Comparison of ENCODE assay signal across 8 cellular contexts in the genomic region with DNA sequence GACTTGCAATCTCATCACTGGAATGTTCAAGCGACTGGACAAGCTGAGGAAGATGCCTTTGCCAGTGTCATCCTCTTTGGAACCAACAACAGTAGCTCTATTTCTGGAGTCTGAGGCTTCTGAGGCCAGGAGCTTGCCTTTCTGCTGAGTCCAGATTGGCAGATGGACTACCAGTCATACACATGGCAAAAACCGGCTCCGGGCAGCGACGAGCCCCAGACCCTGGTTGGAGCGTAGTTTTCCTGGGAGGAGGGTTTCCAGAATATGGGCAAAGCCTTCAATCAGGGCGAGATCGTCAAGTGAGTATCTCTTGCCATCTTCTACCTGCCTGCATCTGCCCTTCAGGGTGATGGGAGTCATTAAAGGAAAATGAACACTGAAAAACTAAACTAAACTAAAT.
"Had no signal": no experiment of that assay in that cellular context is flagged by ENCODE, and none has a peak within 500 bp of the region (broad histone marks: within the 10 kb centered on the region; RNA-seq: fewer than 3 reads in every experiment).

No MANE protein-coding gene starts in this region.

- FAIRE-seq: G401.6, GM12878, GM12891, GM12892, GM18507, GM19239 had no signal

- DNase-seq: GDM1, GF-D8 had no signal

- H3K4me3 ChIP-seq: GM12878 had no signal
